8 cellular contexts compared by ENCODE assay signal in the genomic region with DNA sequence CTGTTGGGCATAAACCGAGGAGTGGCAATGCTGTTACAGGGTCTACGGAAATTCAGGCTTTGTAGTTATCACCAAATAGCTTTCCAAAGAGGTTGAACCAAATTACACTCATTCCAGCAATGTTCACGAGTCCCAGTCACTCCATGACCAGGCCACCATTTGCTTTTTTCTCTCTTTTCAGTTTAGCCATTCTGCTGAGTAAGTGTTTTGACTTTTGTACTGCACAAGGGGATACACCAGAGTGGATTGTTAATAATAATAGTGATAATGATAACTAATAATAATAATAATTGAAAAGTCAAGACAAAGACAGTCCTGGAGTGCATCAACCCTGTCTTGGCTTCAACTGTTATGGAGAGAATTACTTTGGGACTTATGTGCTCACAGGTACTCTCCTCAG.
"Had no signal": no experiment of that assay in that cellular context is flagged by ENCODE, and none has a peak within 500 bp of the region (broad histone marks: within the 10 kb centered on the region; RNA-seq: fewer than 3 reads in every experiment).

No MANE protein-coding gene starts in this region.

- DNase-seq: GDM1, GF-D8 had no signal

- ATAC-seq: GM12878 had no signal

- FAIRE-seq: G401.6, GM12878, GM12891, GM12892, GM18507, GM19239 had no signal

- H3K4me3 ChIP-seq: GM12878 had no signal
